Comparison of ENCODE assay signal across 7 cellular contexts in the genomic region with DNA sequence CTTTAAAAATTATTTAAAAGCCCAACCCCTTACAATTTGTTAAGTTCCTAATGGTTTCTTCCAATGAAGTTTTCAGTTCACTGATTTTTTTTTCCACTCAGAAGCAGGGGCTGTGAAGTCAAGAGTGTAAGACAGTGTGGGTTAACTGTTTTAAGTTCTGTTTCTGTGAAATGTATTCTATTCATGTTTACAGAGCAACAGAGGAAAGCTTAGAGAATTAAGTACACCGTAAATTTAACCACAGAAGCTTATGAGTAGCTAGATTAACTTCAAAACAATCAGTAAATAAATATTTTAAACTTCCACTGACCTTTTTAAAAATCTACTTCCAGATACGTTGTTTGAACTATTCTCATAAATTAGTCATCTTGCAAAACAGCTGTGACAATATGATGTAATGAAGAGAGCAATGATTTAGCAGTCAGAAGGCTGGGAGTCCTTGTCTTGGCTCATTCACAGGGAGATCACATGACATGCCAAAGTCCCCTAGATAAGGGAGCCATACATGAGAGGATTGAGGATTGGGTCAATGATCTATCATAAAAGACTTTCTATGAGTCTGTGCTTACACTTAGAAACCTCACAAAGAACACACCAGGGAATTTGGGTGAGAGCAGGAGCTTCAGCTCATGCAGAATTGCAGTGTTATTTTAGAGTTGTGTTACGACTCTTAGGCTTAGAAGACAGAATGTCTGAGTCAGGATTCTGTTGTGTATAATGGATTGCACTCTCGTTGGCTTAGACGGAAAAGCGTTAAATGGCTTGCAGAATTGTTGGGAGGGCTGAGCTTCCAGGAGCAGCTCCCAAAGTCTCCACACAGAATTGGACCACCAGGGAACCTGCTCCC.
DNase-seq lines count a peak whose midpoint lies in the region; ATAC-seq, FAIRE-seq and TF ChIP-seq lines count a peak whose summit lies in the region.
"Not testable (repeated sequence)": the region's sequence is repeated elsewhere in the genome, so short reads cannot be mapped to it uniquely, and the experiment has no call there.

No MANE protein-coding gene starts in this region.

- not testable (repeated sequence) for TF ChIP-seq EP300 in HepG2 (IDR thresholded peaks at IDR 0.05; ENCODE audit: low read depth in 2 of 2, low read length in 2 of 2); HepG2 (CRISPR knock-in tag; IDR thresholded peaks at IDR 0.05; ENCODE audit: borderline replicate concordance)

- not testable (repeated sequence) for H3K4me2 ChIP-seq in HepG2 (ENCODE audit: low read depth, low read length)

- DNase-seq in SK-MEL-5 (ENCODE audit: low read depth, low spot score) = peak; percentile 80
- peak; percentile 27 for DNase-seq in choroid plexus epithelial cell (ENCODE audit: low read depth)
- DNase-seq in heart left ventricle; HepG2 (ENCODE audit: low spot score); omental fat pad (ENCODE audit: low spot score): not testable (repeated sequence)

- H3K9me3 ChIP-seq in heart left ventricle; HepG2 (ENCODE audit: low read length): not testable (repeated sequence)

- peak; percentile 89 for FAIRE-seq in HepG2 (lab: Jason Lieb, UNC)

- in situ Hi-C loops in SK-MEL-5 (cut with HindIII; ENCODE audit: low pct_unique_long_range_greater_than_20kb, low sequenced_read_pairs); HepG2 (cut with HindIII; ENCODE audit: extremely low pct_ligation_motif_present, low pct_unique_long_range_greater_than_20kb): not testable (repeated sequence)

- H3K9ac ChIP-seq in HepG2 (ENCODE audit: insufficient read depth, low read depth, low read length) = not testable (repeated sequence)

- not testable (repeated sequence) for TF ChIP-seq RAD21 in HepG2 (CRISPR knock-in tag; IDR thresholded peaks at IDR 0.05)

- not testable (repeated sequence) for H3K4me1 ChIP-seq in heart left ventricle; HepG2 (ENCODE audit: insufficient read depth, low read length)

- not testable (repeated sequence) for H3K27ac ChIP-seq in heart left ventricle; HepG2 (ENCODE audit: extremely low read length, insufficient read depth, low read length)

- POLR2A ChIA-PET in HepG2 (lab: Yijun Ruan, JAX) = not testable (repeated sequence)

- not testable (repeated sequence) for H3K36me3 ChIP-seq in heart left ventricle; HepG2 (replicated peaks in 1 of 2; ENCODE audit: control insufficient read depth in 1 of 2, insufficient read depth in 2 of 2, low read length in 2 of 2)

- intact Hi-C loops in heart left ventricle (cut with DNase I); HepG2 (cut with micrococcal nuclease; ENCODE audit: unreplicated experiment): not testable (repeated sequence)

- not testable (repeated sequence) for H3K79me2 ChIP-seq in HepG2 (ENCODE audit: insufficient read depth, low read length)

- CTCF ChIA-PET in HepG2 (lab: Yijun Ruan, JAX; ENCODE audit: low intra/inter-chr PET ratio, low total read pairs) = not testable (repeated sequence)

- WGBS in heart left ventricle, 4 donors = 57 to 69% (median 68%) methylated on average over 3 to 6 of the region's 6 CpGs
- 22% methylated on average over 6 of the region's 6 CpGs for WGBS in HepG2 (ENCODE audit: low lambda C conversion rate)

- not testable (repeated sequence) for H3K27me3 ChIP-seq in heart left ventricle; HepG2 (ENCODE audit: control insufficient read depth in 1 of 2, insufficient read depth in 2 of 2, low read length in 2 of 2)

- H4K20me1 ChIP-seq in HepG2 (ENCODE audit: insufficient read depth, low read length) = not testable (repeated sequence)

- H3K4me3 ChIP-seq in choroid plexus epithelial cell (ENCODE audit: low read depth, low read length); heart left ventricle; HepG2 (replicated peaks in 1 of 3; ENCODE audit: insufficient read depth in 1 of 3, low read depth in 2 of 3, low read length in 3 of 3): not testable (repeated sequence)

- ATAC-seq in GM18511 (IDR thresholded peaks at IDR 0.05; ENCODE audit: unreplicated experiment) (peak; percentile 54), HG02981 (IDR thresholded peaks at IDR 0.05; ENCODE audit: unreplicated experiment) (peak; percentile 48), heart left ventricle (peak; percentile 42 to 94 (median 78)), HepG2 (peak; percentile 84), omental fat pad (ENCODE audit: low FRiP score) (peak; percentile 85)

- TF ChIP-seq POLR2A in heart left ventricle (IDR thresholded peaks at IDR 0.05); HepG2 (IDR thresholded peaks at IDR 0.05; ENCODE audit: insufficient read depth in 1 of 2, low read depth in 2 of 2, low read length in 2 of 2): not testable (repeated sequence)

- not testable (repeated sequence) for TF ChIP-seq CTCF in choroid plexus epithelial cell (conservative IDR thresholded peaks at IDR 0.05; ENCODE audit: low read depth, low read length); heart left ventricle (IDR thresholded peaks at IDR 0.05); HepG2 (CRISPR knock-in tag; IDR thresholded peaks at IDR 0.05); omental fat pad (IDR thresholded peaks at IDR 0.05)

- not testable (repeated sequence) for H2AFZ ChIP-seq in HepG2 (ENCODE audit: low read length)

- BruUV-seq in HepG2 (replicated peaks; lab: Mats Ljungman, UMichigan) = not testable (repeated sequence)
